In genomic region chr11:68727783-68728182, GRCh38 we compare ENCODE assay signal across 2 cellular contexts.
TF ChIP-seq lines count a peak whose summit lies in the region.

No MANE protein-coding gene starts in this region.

TF ChIP-seq in IMR-90, 13 proteins besides CTCF, POLR2A, EP300 and RAD21:
- TF ChIP-seq CHD1 (IDR thresholded peaks at IDR 0.05; ENCODE audit: low read depth, low read length) (no peak), MAFK (IDR thresholded peaks at IDR 0.05; ENCODE audit: low read depth, low read length) (no peak), FOS (IDR thresholded peaks at IDR 0.05; ENCODE audit: low read depth, low read length) (no peak), RCOR1 (IDR thresholded peaks at IDR 0.05; ENCODE audit: insufficient replicate concordance, low read length) (no peak), MAZ (IDR thresholded peaks at IDR 0.05; ENCODE audit: borderline replicate concordance, low read depth, low read length) (no peak), SMC3 (IDR thresholded peaks at IDR 0.05; ENCODE audit: low read depth, low read length) (no peak), CEBPB (IDR thresholded peaks at IDR 0.05; ENCODE audit: low read depth, low read length) (no peak), MXI1 (IDR thresholded peaks at IDR 0.05; ENCODE audit: borderline replicate concordance, low read depth, low read length) (no peak), NFE2L2 (IDR thresholded peaks at IDR 0.05; ENCODE audit: low read depth, low read length) (no peak)
- TF ChIP-seq, protein P1, sequence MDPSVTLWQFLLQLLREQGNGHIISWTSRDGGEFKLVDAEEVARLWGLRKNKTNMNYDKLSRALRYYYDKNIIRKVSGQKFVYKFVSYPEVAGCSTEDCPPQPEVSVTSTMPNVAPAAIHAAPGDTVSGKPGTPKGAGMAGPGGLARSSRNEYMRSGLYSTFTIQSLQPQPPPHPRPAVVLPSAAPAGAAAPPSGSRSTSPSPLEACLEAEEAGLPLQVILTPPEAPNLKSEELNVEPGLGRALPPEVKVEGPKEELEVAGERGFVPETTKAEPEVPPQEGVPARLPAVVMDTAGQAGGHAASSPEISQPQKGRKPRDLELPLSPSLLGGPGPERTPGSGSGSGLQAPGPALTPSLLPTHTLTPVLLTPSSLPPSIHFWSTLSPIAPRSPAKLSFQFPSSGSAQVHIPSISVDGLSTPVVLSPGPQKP (IDR thresholded peaks at IDR 0.05; ENCODE audit: borderline replicate concordance, low read depth, low read length): no peak

TF ChIP-seq in K562, 482 proteins besides CTCF, POLR2A, EP300 and RAD21:
- TF ChIP-seq BRF1 (IDR thresholded peaks at IDR 0.05; ENCODE audit: borderline replicate concordance, extremely low read depth, insufficient read length) (no peak), NCOA6 (IDR thresholded peaks at IDR 0.05) (no peak), MTA1 (IDR thresholded peaks at IDR 0.05; ENCODE audit: borderline replicate concordance) (no peak), JUNB (CRISPR knock-in tag; conservative IDR thresholded peaks at IDR 0.05) (no peak), PKNOX1 (IDR thresholded peaks at IDR 0.05) (no peak), HNRNPH1 (optimal IDR thresholded peaks at IDR 0.05; ENCODE audit: low read depth, low read length) (no peak), SMAD1 (IDR thresholded peaks at IDR 0.05; ENCODE audit: low read depth, low read length, partially characterized antibody) (no peak), ZNF133 (CRISPR knock-in tag; IDR thresholded peaks at IDR 0.05) (no peak), PML (IDR thresholded peaks at IDR 0.05; ENCODE audit: low read length) (no peak), ZNF3 (CRISPR knock-in tag; IDR thresholded peaks at IDR 0.05) (no peak), LEF1 (IDR thresholded peaks at IDR 0.05) (no peak), TBL1XR1 (IDR thresholded peaks at IDR 0.05; ENCODE audit: low read length in 2 of 2) (no peak), BHLHE40 (IDR thresholded peaks at IDR 0.05; ENCODE audit: low read length) (no peak), HNRNPLL (IDR thresholded peaks at IDR 0.05; ENCODE audit: low read depth, low read length, poor library complexity, severe bottlenecking) (no peak), ELF1 (tag; IDR thresholded peaks at IDR 0.05) (no peak), CCAR2 (IDR thresholded peaks at IDR 0.05; ENCODE audit: low read depth, low read length) (no peak), ZNF12 (CRISPR knock-in tag; IDR thresholded peaks at IDR 0.05) (no peak), TCF7L2 (IDR thresholded peaks at IDR 0.05; ENCODE audit: low read depth, low read length) (no peak)
- TF ChIP-seq, protein P2, sequence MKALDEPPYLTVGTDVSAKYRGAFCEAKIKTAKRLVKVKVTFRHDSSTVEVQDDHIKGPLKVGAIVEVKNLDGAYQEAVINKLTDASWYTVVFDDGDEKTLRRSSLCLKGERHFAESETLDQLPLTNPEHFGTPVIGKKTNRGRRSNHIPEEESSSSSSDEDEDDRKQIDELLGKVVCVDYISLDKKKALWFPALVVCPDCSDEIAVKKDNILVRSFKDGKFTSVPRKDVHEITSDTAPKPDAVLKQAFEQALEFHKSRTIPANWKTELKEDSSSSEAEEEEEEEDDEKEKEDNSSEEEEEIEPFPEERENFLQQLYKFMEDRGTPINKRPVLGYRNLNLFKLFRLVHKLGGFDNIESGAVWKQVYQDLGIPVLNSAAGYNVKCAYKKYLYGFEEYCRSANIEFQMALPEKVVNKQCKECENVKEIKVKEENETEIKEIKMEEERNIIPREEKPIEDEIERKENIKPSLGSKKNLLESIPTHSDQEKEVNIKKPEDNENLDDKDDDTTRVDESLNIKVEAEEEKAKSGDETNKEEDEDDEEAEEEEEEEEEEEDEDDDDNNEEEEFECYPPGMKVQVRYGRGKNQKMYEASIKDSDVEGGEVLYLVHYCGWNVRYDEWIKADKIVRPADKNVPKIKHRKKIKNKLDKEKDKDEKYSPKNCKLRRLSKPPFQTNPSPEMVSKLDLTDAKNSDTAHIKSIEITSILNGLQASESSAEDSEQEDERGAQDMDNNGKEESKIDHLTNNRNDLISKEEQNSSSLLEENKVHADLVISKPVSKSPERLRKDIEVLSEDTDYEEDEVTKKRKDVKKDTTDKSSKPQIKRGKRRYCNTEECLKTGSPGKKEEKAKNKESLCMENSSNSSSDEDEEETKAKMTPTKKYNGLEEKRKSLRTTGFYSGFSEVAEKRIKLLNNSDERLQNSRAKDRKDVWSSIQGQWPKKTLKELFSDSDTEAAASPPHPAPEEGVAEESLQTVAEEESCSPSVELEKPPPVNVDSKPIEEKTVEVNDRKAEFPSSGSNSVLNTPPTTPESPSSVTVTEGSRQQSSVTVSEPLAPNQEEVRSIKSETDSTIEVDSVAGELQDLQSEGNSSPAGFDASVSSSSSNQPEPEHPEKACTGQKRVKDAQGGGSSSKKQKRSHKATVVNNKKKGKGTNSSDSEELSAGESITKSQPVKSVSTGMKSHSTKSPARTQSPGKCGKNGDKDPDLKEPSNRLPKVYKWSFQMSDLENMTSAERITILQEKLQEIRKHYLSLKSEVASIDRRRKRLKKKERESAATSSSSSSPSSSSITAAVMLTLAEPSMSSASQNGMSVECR (CRISPR knock-in tag; IDR thresholded peaks at IDR 0.05): no peak
